Comparison of ENCODE assay signal across 22 cellular contexts in genomic region chr1:47223174-47223920, GRCh38. TPM values are rescaled to one million over a fixed set of nuclear protein-coding genes. Genes with fewer than 3 reads are reported as not detected.
DNase-seq lines count a peak whose midpoint lies in the region; ATAC-seq, FAIRE-seq and TF ChIP-seq lines count a peak whose summit lies in the region.
"Had no signal": no experiment of that assay in that cellular context is flagged by ENCODE, and none has a peak within 500 bp of the region (broad histone marks: within the 10 kb centered on the region; RNA-seq: fewer than 3 reads in every experiment).

No MANE protein-coding gene starts in this region.

- H3K4me1 Mint-ChIP-seq in GM23338: peaks cover 20% of the 10 kb centered on the region

- H3K56ac ChIP-seq in H1 (replicated peaks; ENCODE audit: insufficient read length, low read depth, low read length): no peak overlapping the region
- H3K56ac ChIP-seq in mesendoderm (ENCODE audit: low read length): peak overlapping the region; percentile 7

- H3K18ac ChIP-seq in H1 (ENCODE audit: extremely low read depth, low read length) (no peak overlapping the region), mesendoderm (ENCODE audit: low read length) (no peak overlapping the region)

- H3K36me3 ChIP-seq in GM23338 (ENCODE audit: insufficient read depth) (no peaks in the 10 kb centered on the region), H1 (ENCODE audit: control insufficient read depth in 2 of 4, insufficient read depth in 4 of 4, low read length in 3 of 4) (no peaks in the 10 kb centered on the region; a peak in 1 of 8 replicates), mesendoderm (ENCODE audit: control insufficient read depth, insufficient read depth, low read length) (no peaks in the 10 kb centered on the region)

- H3K27ac ChIP-seq in GM23338 (ENCODE audit: low read depth): no peak overlapping the region
- H3K27ac ChIP-seq in H1 (ENCODE audit: low read depth, low read length): no peak overlapping the region
- no peak overlapping the region for H3K27ac ChIP-seq in mesendoderm (ENCODE audit: low read depth, low read length)
- H3K27ac ChIP-seq: 22Rv1, A549, C4-2B, HL-60 had no signal

- POLR2A ChIA-PET in H1 (lab: Charles Lee; ENCODE audit: partially characterized antibody): interaction anchor here (0.6 kb wide), 1 partner anchor 42 kb away, joined by 3 read pairs; no protein-coding TSS in a partner anchor

- DNase-seq in GM23338 (ENCODE audit: low spot score): no peak
- DNase-seq in H1 (ENCODE audit: low read depth in 1 of 2, low spot score in 2 of 2): no peak
- no peak for DNase-seq in mesendoderm
- peak; percentile 49 for DNase-seq in sciatic nerve (ENCODE audit: low spot score)
- DNase-seq in pons (ENCODE audit: low spot score): no peak
- DNase-seq in NCI-H2107 (lab: John Stamatoyannopoulos, UW): no peak
- DNase-seq in NK-92 (lab: John Stamatoyannopoulos, UW; ENCODE audit: unreplicated experiment): no peak
- DNase-seq: AML-193; Caco-2; CD4-positive, alpha-beta T cell; HCEC 1CT had no signal

- no peak overlapping the region for H4K5ac ChIP-seq in H1 (ENCODE audit: insufficient read length, low read depth, low read length)
- no peak overlapping the region for H4K5ac ChIP-seq in mesendoderm (ENCODE audit: low read length)

- no peak overlapping the region for H2AK5ac ChIP-seq in H1 (ENCODE audit: low read depth, low read length)
- H2AK5ac ChIP-seq in mesendoderm (ENCODE audit: low read length): no peak overlapping the region

- H3K79me1 ChIP-seq in H1 (ENCODE audit: low read depth, low read length) (no peaks in the 10 kb centered on the region), mesendoderm (ENCODE audit: low read length) (no peaks in the 10 kb centered on the region)

- H4K91ac ChIP-seq in H1 (replicated peaks; ENCODE audit: insufficient read length, low read length): no peak overlapping the region

- no peak for TF ChIP-seq EP300 in H1 (IDR thresholded peaks at IDR 0.05; ENCODE audit: borderline replicate concordance in 1 of 2, low read depth in 2 of 2, low read length in 2 of 2)

- no peak for TF ChIP-seq RAD21 in H1 (IDR thresholded peaks at IDR 0.05 in 1 of 2, conservative IDR thresholded peaks at IDR 0.05 in 1 of 2; ENCODE audit: low read depth in 2 of 2, low read length in 2 of 2)

- no peak overlapping the region for H2BK12ac ChIP-seq in H1 (ENCODE audit: low read depth, low read length)

- no peaks in the 10 kb centered on the region for H3K36me3 Mint-ChIP-seq in GM23338 (ENCODE audit: low read depth)

- 43% methylated on average over 10 of the region's 10 CpGs; no CpG with 5 or more reads in 1 of the 2 experiments for WGBS in H1 (ENCODE audit: extremely low coverage in 1 of 2, insufficient coverage in 1 of 2, insufficient read length in 1 of 2, insufficient replicate concordance in 2 of 2, low coverage in 1 of 2, low lambda C conversion rate in 2 of 2, missing lambda C conversion rate in 1 of 2), 2 experiments
- no CpG with 5 or more reads among the region's 10 CpGs for WGBS in mesendoderm (ENCODE audit: extremely low coverage, insufficient coverage, low lambda C conversion rate)

- H3K27me3 Mint-ChIP-seq in GM23338 (ENCODE audit: insufficient read depth, low read depth, poor library complexity): peaks cover 34% of the 10 kb centered on the region

- H4K8ac ChIP-seq in H1 (ENCODE audit: extremely low read depth, insufficient read depth, low read length) (no peak overlapping the region), mesendoderm (ENCODE audit: low read depth, low read length) (no peak overlapping the region)

- no peak overlapping the region for H2BK15ac ChIP-seq in H1 (ENCODE audit: low read length)
- no peak overlapping the region for H2BK15ac ChIP-seq in mesendoderm (replicated peaks; ENCODE audit: low read depth)

- no peaks in the 10 kb centered on the region for H3K79me2 ChIP-seq in GM23338 (replicated peaks; ENCODE audit: insufficient read depth)
- no peaks in the 10 kb centered on the region for H3K79me2 ChIP-seq in H1 (ENCODE audit: control insufficient read depth in 1 of 2, insufficient read depth in 2 of 2, low read length in 2 of 2)
- no peaks in the 10 kb centered on the region for H3K79me2 ChIP-seq in mesendoderm (ENCODE audit: control insufficient read depth, insufficient read depth, low read length)

- no peak overlapping the region for H2BK5ac ChIP-seq in H1 (ENCODE audit: low read depth, low read length)
- no peak overlapping the region for H2BK5ac ChIP-seq in mesendoderm (ENCODE audit: low read length)

- peaks cover 11% of the 10 kb centered on the region for H3F3A ChIP-seq in GM23338 (replicated peaks; ENCODE audit: low read depth)

- H3K9me2 ChIP-seq in GM23338 (ENCODE audit: insufficient read depth): no peaks in the 10 kb centered on the region

- H2AFZ ChIP-seq in GM23338: no peak overlapping the region
- H2AFZ ChIP-seq in H1 (ENCODE audit: low read length): no peak overlapping the region

- CTCF ChIA-PET in H1 (lab: Charles Lee; ENCODE audit: partially characterized antibody): interaction anchor here (0.6 to 4.2 kb wide), 3 partner anchors 26 to 31 kb away, joined by 3 to 25 read pairs (median 4); no protein-coding TSS in a partner anchor

- H3K9ac ChIP-seq in H1 (replicated peaks in 1 of 4; ENCODE audit: extremely low read depth in 1 of 4, low read depth in 3 of 4, low read length in 3 of 4): no peak overlapping the region
- H3K9ac ChIP-seq in mesendoderm (ENCODE audit: low read length): no peak overlapping the region

- no peak overlapping the region for H3K4me3 Mint-ChIP-seq in GM23338
- H3K4me3 Mint-ChIP-seq: CD4-positive, alpha-beta T cell had no signal

- peaks cover 98% of the 10 kb centered on the region for H3K27me3 ChIP-seq in GM23338 (ENCODE audit: insufficient read depth)
- H3K27me3 ChIP-seq in H1 (replicated peaks in 1 of 4; ENCODE audit: control insufficient read depth in 3 of 4, extremely low read depth in 1 of 4, insufficient read depth in 3 of 4, low read length in 3 of 4): peaks cover 72 to 97% (median 84%) of the 10 kb centered on the region in 4 experiments
- H3K27me3 ChIP-seq in mesendoderm (ENCODE audit: insufficient read depth, low read length, poor library complexity): peaks cover 64% of the 10 kb centered on the region

- ATAC-seq in GM23338: peak; percentile 9; the same call in 2 of the 3 replicates
- ATAC-seq in sciatic nerve: no peak

- no peak for TF ChIP-seq POLR2A in H1 (IDR thresholded peaks at IDR 0.05; ENCODE audit: control extremely low read depth in 1 of 2, low read depth in 2 of 2, low read length in 2 of 2)

- TF ChIP-seq CTCF in GM23338 (conservative IDR thresholded peaks at IDR 0.05; ENCODE audit: low read depth in 2 of 2): no peak
- TF ChIP-seq CTCF in H1 (IDR thresholded peaks at IDR 0.05; ENCODE audit: control extremely low read depth in 1 of 3, insufficient read depth in 1 of 3, low read depth in 1 of 3, low read length in 3 of 3): no peak

- H3K4me3 ChIP-seq in GM23338: 0 out of 2 replicates have a peak overlapping the region, but pooled peaks have one; percentile 30
- H3K4me3 ChIP-seq in H1 (ENCODE audit: extremely low read depth in 1 of 4, insufficient read depth in 2 of 4, low read depth in 3 of 4, low read length in 4 of 4): peak overlapping the region in 2 of 4 experiments; percentile 5; a peak in 1 of 8 replicates
- no peak overlapping the region for H3K4me3 ChIP-seq in mesendoderm (ENCODE audit: low read length)
- H3K4me3 ChIP-seq: A549 had no signal

- H3K4ac ChIP-seq in H1 (replicated peaks; ENCODE audit: insufficient read length, low read depth, low read length) (no peak overlapping the region), mesendoderm (ENCODE audit: low read depth, low read length) (no peak overlapping the region)

- no peak overlapping the region for H3K27ac Mint-ChIP-seq in GM23338
- H3K27ac Mint-ChIP-seq: CD4-positive, alpha-beta T cell had no signal

- H3K4me1 ChIP-seq in GM23338 (ENCODE audit: insufficient read depth) (peaks cover 33% of the 10 kb centered on the region), H1 (replicated peaks in 1 of 4; ENCODE audit: control insufficient read depth in 3 of 4, insufficient read depth in 4 of 4, low read length in 3 of 4) (peaks cover 3 to 20% (median 19%) of the 10 kb centered on the region in 4 experiments), mesendoderm (ENCODE audit: control insufficient read depth, low read depth, low read length) (peaks cover 2% of the 10 kb centered on the region)
- H3K4me1 ChIP-seq: A549 had no signal

- intact Hi-C loops in sciatic nerve (cut with DNase I): no loop called here

- H3K4me2 ChIP-seq in GM23338: peak overlapping the region; percentile 64
- H3K4me2 ChIP-seq in H1 (ENCODE audit: insufficient read depth in 1 of 2, low read depth in 2 of 2, low read length in 2 of 2): peak overlapping the region; percentile 67 to 71
- H3K4me2 ChIP-seq in mesendoderm (ENCODE audit: low read length): no peak overlapping the region
- H3K4me2 ChIP-seq: A549 had no signal

- no peak for FAIRE-seq in H1 (lab: Jason Lieb, UNC)
- FAIRE-seq: A549, D721Med, G401.6, GM12891, GM19239, H54 had no signal

- H3K14ac ChIP-seq in H1 (ENCODE audit: insufficient read length): no peak overlapping the region

- H3K9me3 Mint-ChIP-seq in GM23338: 0 out of 3 replicates have a peak, but pooled peaks cover 3% of the 10 kb centered on the region
- H3K9me3 Mint-ChIP-seq: CD4-positive, alpha-beta T cell had no signal

- H2BK120ac ChIP-seq in H1 (replicated peaks; ENCODE audit: low read depth, low read length) (no peak overlapping the region), mesendoderm (ENCODE audit: low read depth, low read length) (no peak overlapping the region)

- H3K23me2 ChIP-seq in H1 (ENCODE audit: low read depth, low read length): peaks cover 5% of the 10 kb centered on the region; the same call in 1 of the 2 replicates

- H3K9me3 ChIP-seq in H1 (ENCODE audit: insufficient read depth in 2 of 2, low read depth in 1 of 2, low read length in 1 of 2): no peaks in the 10 kb centered on the region
- H3K9me3 ChIP-seq: A549, Caco-2 had no signal

- peaks cover 5% of the 10 kb centered on the region for H4K20me1 ChIP-seq in GM23338 (replicated peaks; ENCODE audit: insufficient read depth)
- H4K20me1 ChIP-seq in H1 (replicated peaks in 1 of 2; ENCODE audit: control insufficient read depth in 1 of 2, insufficient read depth in 2 of 2, low read length in 2 of 2): peaks cover 5 to 13% of the 10 kb centered on the region in 2 experiments

- no peak overlapping the region for H3K23ac ChIP-seq in H1 (ENCODE audit: insufficient read length)
- H3K23ac ChIP-seq in mesendoderm (ENCODE audit: low read length): no peak overlapping the region

- no peak overlapping the region for H2BK20ac ChIP-seq in H1 (ENCODE audit: low read length)

RNA-seq across cellular contexts. Expression of gene TAL1, which starts 8.7 kb away (rescaled TPM):
- total RNA-seq in GM23338 (2014; rRNA removed; shearing (Covaris generic)): not detected in 2 replicates
- polyA plus RNA-seq in GM23338 (2016; fragmentation: Nextera tagmentation; extraction: Ambion mirVana): not detected in 2 replicates
- 0.15 TPM in 1 of 2 replicates, not detected in the other for total RNA-seq in H1 (2021; fragmentation: NEBNext Ultra II Directional; extraction: Animal tissue kit (Norgen Biotek cat#: 25700))
- polyA plus RNA-seq in H1 (2011; rRNA removed): 0.06 and 0.09 TPM in 2 replicates
- 0.12 TPM for polyA plus RNA-seq in H1 (2011; cell fraction: cytosol; rRNA removed)
- 0.10 TPM for polyA plus RNA-seq in H1 (2011; cell fraction: nucleus; rRNA removed)
- 0.05 to 0.11 TPM (median 0.06 TPM) in 3 of 4 replicates, not detected in the other for polyA plus RNA-seq in H1 (2012, experiment 1 of 2)
- 0.05 TPM for polyA plus RNA-seq in H1 (2012, experiment 2 of 2)
- not detected for polyA plus RNA-seq in H1 (2013, experiment 1 of 2)
- polyA plus RNA-seq in H1 (2013, experiment 2 of 2): 0.02 TPM
- 0.10 and 0.28 TPM in 2 replicates for polyA minus RNA-seq in H1 (2011; rRNA and poly(A)+ RNA removed)
- not detected for polyA minus RNA-seq in H1 (2011; cell fraction: cytosol; rRNA and poly(A)+ RNA removed)
- not detected for polyA minus RNA-seq in H1 (2011; cell fraction: nucleus; rRNA and poly(A)+ RNA removed)
- 0.06 TPM for polyA plus RNA-seq in mesendoderm (2013, experiment 1 of 2)
- polyA plus RNA-seq in mesendoderm (2013, experiment 2 of 2): 0.01 TPM
- total RNA-seq in sciatic nerve: 13.6 TPM
- total RNA-seq: CD4-positive, alpha-beta T cell had no signal
- polyA plus RNA-seq: A549, BJ had no signal

RNA-seq across cellular contexts. Expression of gene PDZK1IP1, which starts 33.5 kb away (rescaled TPM):
- not detected in 2 replicates for total RNA-seq in GM23338 (2014; rRNA removed; shearing (Covaris generic))
- polyA plus RNA-seq in GM23338 (2016; fragmentation: Nextera tagmentation; extraction: Ambion mirVana): not detected in 2 replicates
- not detected in 2 replicates for total RNA-seq in H1 (2021; fragmentation: NEBNext Ultra II Directional; extraction: Animal tissue kit (Norgen Biotek cat#: 25700))
- polyA plus RNA-seq in H1 (2011; rRNA removed): 0.17 TPM in 1 of 2 replicates, not detected in the other
- polyA plus RNA-seq in H1 (2011; cell fraction: cytosol; rRNA removed): not detected
- 0.20 TPM for polyA plus RNA-seq in H1 (2011; cell fraction: nucleus; rRNA removed)
- polyA plus RNA-seq in H1 (2012, experiment 1 of 2): not detected in 4 replicates
- polyA plus RNA-seq in H1 (2012, experiment 2 of 2): not detected
- polyA plus RNA-seq in H1 (2013, experiment 1 of 2): not detected
- not detected for polyA plus RNA-seq in H1 (2013, experiment 2 of 2)
- polyA minus RNA-seq in H1 (2011; rRNA and poly(A)+ RNA removed): not detected in 2 replicates
- polyA minus RNA-seq in H1 (2011; cell fraction: cytosol; rRNA and poly(A)+ RNA removed): not detected
- polyA minus RNA-seq in H1 (2011; cell fraction: nucleus; rRNA and poly(A)+ RNA removed): not detected
- 0.06 TPM for polyA plus RNA-seq in mesendoderm (2013, experiment 1 of 2)
- not detected for polyA plus RNA-seq in mesendoderm (2013, experiment 2 of 2)
- 2.4 TPM for total RNA-seq in sciatic nerve
- total RNA-seq: CD4-positive, alpha-beta T cell; HT1080 had no signal
- polyA plus RNA-seq: BJ had no signal

Comparison
In these comparisons a context has a peak if more than half of its experiments do, and no peak if none do; other contexts are left out.
1. RNA of gene TAL1, which starts 8.7 kb away (total RNA-seq): 13.6 TPM in sciatic nerve (single experiment); 0.15 TPM in H1 and not detected in GM23338; every median in the first group is over 10 times any median in the second.